1 cellular context compared by ENCODE assay signal in the genomic region with DNA sequence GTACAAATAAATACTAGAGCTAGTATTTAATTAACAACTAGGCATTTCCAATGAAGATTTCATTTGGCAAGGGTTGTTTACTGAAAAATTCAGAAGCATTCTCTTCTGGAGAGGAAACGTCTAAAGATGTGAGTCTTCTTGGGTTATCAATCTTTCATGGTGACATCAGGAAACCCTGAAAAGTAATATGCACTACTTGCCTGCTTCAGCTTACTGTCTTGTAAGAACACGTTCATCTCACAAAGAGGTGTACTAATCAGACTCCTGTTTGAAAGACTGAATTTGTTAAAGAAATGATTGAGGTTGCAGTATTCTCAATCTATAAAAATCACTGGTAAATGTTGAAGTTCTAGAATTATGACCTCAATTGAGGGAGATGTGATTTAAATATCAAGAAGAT.
TF ChIP-seq lines count a peak whose summit lies in the region.

No MANE protein-coding gene starts in this region.

TF ChIP-seq in endothelial cell of umbilical vein, 7 proteins besides CTCF, POLR2A, EP300 and RAD21:
- no peak for TF ChIP-seq POLR2AphosphoS5 (IDR thresholded peaks at IDR 0.05; ENCODE audit: insufficient read depth, low read depth, low read length)
- TF ChIP-seq, protein P1, sequence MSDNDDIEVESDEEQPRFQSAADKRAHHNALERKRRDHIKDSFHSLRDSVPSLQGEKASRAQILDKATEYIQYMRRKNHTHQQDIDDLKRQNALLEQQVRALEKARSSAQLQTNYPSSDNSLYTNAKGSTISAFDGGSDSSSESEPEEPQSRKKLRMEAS (IDR thresholded peaks at IDR 0.05; ENCODE audit: insufficient read depth, insufficient read length), result no peak
- TF ChIP-seq JUN (IDR thresholded peaks at IDR 0.05; ENCODE audit: borderline replicate concordance, insufficient read depth, insufficient read length, low read depth), result no peak
- TF ChIP-seq MYC (IDR thresholded peaks at IDR 0.05; ENCODE audit: low read depth, low read length), result no peak
- no peak for TF ChIP-seq FOS (IDR thresholded peaks at IDR 0.05; ENCODE audit: borderline replicate concordance, insufficient read depth, low read length)
- no peak for TF ChIP-seq EZH2 (IDR thresholded peaks at IDR 0.05; ENCODE audit: borderline replicate concordance, low read depth, low read length, severe bottlenecking)
- no peak for TF ChIP-seq GATA2 (IDR thresholded peaks at IDR 0.05; ENCODE audit: insufficient read depth, insufficient read length, low read depth, low read length)
